1 cellular context compared by ENCODE assay signal in genomic region chrX:74421181-74422028, GRCh38.
TF ChIP-seq lines count a peak whose summit lies in the region.

Gene SLC16A2 (plus strand): TSS chrX:74421493. CDS start chrX:74421638, 145 bp downstream.

TF ChIP-seq in H1, 55 proteins besides CTCF, POLR2A, EP300 and RAD21 (continued from another document):
- no peak for TF ChIP-seq TBP (IDR thresholded peaks at IDR 0.05; ENCODE audit: low read depth, low read length)
- TF ChIP-seq CEBPB (IDR thresholded peaks at IDR 0.05; ENCODE audit: low read depth, low read length): no peak
- TF ChIP-seq E2F6 (IDR thresholded peaks at IDR 0.05): no peak
- TF ChIP-seq SUZ12 (IDR thresholded peaks at IDR 0.05; ENCODE audit: low read length): peak; percentile 22; the same call in 1 of the 2 replicates
- no peak for TF ChIP-seq EGR1 (IDR thresholded peaks at IDR 0.05; ENCODE audit: borderline replicate concordance, low read depth, low read length)
- 0 out of 2 replicates have a peak, but pooled peaks have one; percentile 23 for TF ChIP-seq TAF1 (IDR thresholded peaks at IDR 0.05; ENCODE audit: low read depth, low read length)
- peak; percentile 55 for TF ChIP-seq KDM4A (IDR thresholded peaks at IDR 0.05; ENCODE audit: low read depth, low read length, severe bottlenecking)
- TF ChIP-seq CHD2 (IDR thresholded peaks at IDR 0.05; ENCODE audit: low read length): no peak
- no peak for TF ChIP-seq TEAD4 (IDR thresholded peaks at IDR 0.05; ENCODE audit: low read depth, low read length)
- TF ChIP-seq SP2 (IDR thresholded peaks at IDR 0.05; ENCODE audit: low read length): no peak
- no peak for TF ChIP-seq FOSL1 (IDR thresholded peaks at IDR 0.05; ENCODE audit: insufficient read depth, low read depth, low read length)
- TF ChIP-seq PHF8 (conservative IDR thresholded peaks at IDR 0.05; ENCODE audit: low read depth, low read length): no peak
